33 cellular contexts compared by ENCODE assay signal in genomic region chr16:79045191-79045590, GRCh38.
"Had no signal": no experiment of that assay in that cellular context is flagged by ENCODE, and none has a peak within 500 bp of the region (broad histone marks: within the 10 kb centered on the region; RNA-seq: fewer than 3 reads in every experiment).

No MANE protein-coding gene starts in this region.

- H3K36me3 Mint-ChIP-seq: activated CD8-positive, alpha-beta memory T cell treated with anti-CD3 and anti-CD28 coated beads, Interleukin-2, amount 10 ng/mL, durations not matched to agents 7 days and 5 days; activated naive CD4-positive, alpha-beta T cell treated with anti-CD3 and anti-CD28 coated beads, Interleukin-2, amount 10 ng/mL, durations not matched to agents 7 days and 5 days; activated naive CD4-positive, alpha-beta T cell treated with anti-CD3 and anti-CD28 coated beads, Interleukin-2, amount 50 U/mL, for 24 hours; activated naive CD8-positive, alpha-beta T cell; activated naive CD8-positive, alpha-beta T cell treated with anti-CD3 and anti-CD28 coated beads, Interleukin-2, amount 10 ng/mL, durations not matched to agents 7 days and 5 days; brain had no signal

- H3K27ac ChIP-seq: ascending aorta, cardiac muscle cell, VCaP had no signal

- H3K9me3 ChIP-seq: ascending aorta had no signal

- H3K27me3 ChIP-seq: ascending aorta, cardiac muscle cell had no signal

- H3K4me3 ChIP-seq: ascending aorta, cardiac muscle cell had no signal

- H3K36me3 ChIP-seq: ascending aorta, cardiac muscle cell had no signal

- H3K27ac Mint-ChIP-seq: activated B cell treated with CpG ODN at 0.5 μM for 24 hours; activated CD4-positive, alpha-beta T cell treated with anti-CD3 and anti-CD28 coated beads, Interleukin-2, amount 10 ng/mL, durations not matched to agents 7 days and 5 days; activated CD8-positive, alpha-beta memory T cell treated with anti-CD3 and anti-CD28 coated beads, Interleukin-2, amount 10 ng/mL, durations not matched to agents 7 days and 5 days; activated CD8-positive, alpha-beta T cell treated with anti-CD3 and anti-CD28 coated beads, Interleukin-2, amount 10 ng/mL, durations not matched to agents 7 days and 5 days; activated naive CD4-positive, alpha-beta T cell treated with anti-CD3 and anti-CD28 coated beads, Interleukin-2, amount 10 ng/mL, durations not matched to agents 7 days and 5 days; activated naive CD4-positive, alpha-beta T cell treated with anti-CD3 and anti-CD28 coated beads, Interleukin-2, amount 50 U/mL, for 24 hours; activated naive CD8-positive, alpha-beta T cell; activated naive CD8-positive, alpha-beta T cell treated with anti-CD3 and anti-CD28 coated beads, Interleukin-2, amount 10 ng/mL, durations not matched to agents 7 days and 5 days; activated naive CD8-positive, alpha-beta T cell treated with anti-CD3 and anti-CD28 coated beads, Interleukin-2, amount 50 U/mL, for 24 hours; activated T-cell treated with anti-CD3 and anti-CD28 coated beads, Interleukin-2, amount 50 U/mL, for 24 hours; activated T-helper 2 cell treated with anti-CD3 and anti-CD28 coated beads, Interferon-gamma antibody, Interleukin-2, Interleukin-4, amounts not matched to agents 10 μg/mL and 5 μg/mL and 100 μg/mL, durations not matched to agents 14 hours and 24 hours and 36 hours; brain; T-helper 1 cell treated with Interleukin-12 subunit alpha and Interleukin-12 subunit beta and Interleukin-4 antibody, amounts not matched to agents 30 μg/mL and 1 μg/mL, for 36 hours; T-helper 2 cell treated with Interferon-gamma antibody and Interleukin-4, amounts not matched to agents 5 μg/mL and 100 μg/mL, for 36 hours had no signal

- H3K4me3 Mint-ChIP-seq: activated B cell treated with CpG ODN at 0.5 μM for 24 hours; activated CD4-positive, alpha-beta T cell treated with anti-CD3 and anti-CD28 coated beads, Interleukin-2, amount 10 ng/mL, durations not matched to agents 7 days and 5 days; activated CD8-positive, alpha-beta memory T cell treated with anti-CD3 and anti-CD28 coated beads, Interleukin-2, amount 10 ng/mL, durations not matched to agents 7 days and 5 days; activated CD8-positive, alpha-beta T cell treated with anti-CD3 and anti-CD28 coated beads, Interleukin-2, amount 10 ng/mL, durations not matched to agents 7 days and 5 days; activated naive CD4-positive, alpha-beta T cell treated with anti-CD3 and anti-CD28 coated beads, Interleukin-2, amount 10 ng/mL, durations not matched to agents 7 days and 5 days; activated naive CD4-positive, alpha-beta T cell treated with anti-CD3 and anti-CD28 coated beads, Interleukin-2, amount 50 U/mL, for 24 hours; activated naive CD8-positive, alpha-beta T cell; activated naive CD8-positive, alpha-beta T cell treated with anti-CD3 and anti-CD28 coated beads, Interleukin-2, amount 10 ng/mL, durations not matched to agents 7 days and 5 days; activated naive CD8-positive, alpha-beta T cell treated with anti-CD3 and anti-CD28 coated beads, Interleukin-2, amount 50 U/mL, for 24 hours; activated T-cell treated with anti-CD3 and anti-CD28 coated beads, Interleukin-2, amount 50 U/mL, for 24 hours; brain; central memory CD8-positive, alpha-beta T cell; T-helper 1 cell treated with Interleukin-12 subunit alpha and Interleukin-12 subunit beta and Interleukin-4 antibody, amounts not matched to agents 30 μg/mL and 1 μg/mL, for 36 hours; T-helper 2 cell treated with Interferon-gamma antibody and Interleukin-4, amounts not matched to agents 5 μg/mL and 100 μg/mL, for 36 hours had no signal

- DNase-seq: activated B cell treated with CpG ODN at 0.5 μM for 24 hours; activated CD4-positive, alpha-beta T cell treated with anti-CD3 and anti-CD28 coated beads for 48 hours; activated CD4-positive, alpha-beta T cell treated with anti-CD3 and anti-CD28 coated beads, Interleukin-2, amount 10 ng/mL, durations not matched to agents 7 days and 5 days; activated CD4-positive, alpha-beta T cell treated with anti-CD3 and anti-CD28 coated beads, Interleukin-2, amount 50 U/mL, for 48 hours; activated CD4-positive, CD25-positive, alpha-beta regulatory T cell treated with anti-CD3 and anti-CD28 coated beads, Interleukin-2, amount 50 U/mL, for 72 hours; activated CD8-positive, alpha-beta memory T cell treated with anti-CD3 and anti-CD28 coated beads for 24 hours; activated CD8-positive, alpha-beta memory T cell treated with anti-CD3 and anti-CD28 coated beads, Interleukin-2, amount 10 ng/mL, durations not matched to agents 7 days and 5 days; activated CD8-positive, alpha-beta memory T cell treated with anti-CD3 and anti-CD28 coated beads, Interleukin-2, amount 50 U/mL, for 48 hours; activated CD8-positive, alpha-beta T cell treated with anti-CD3 and anti-CD28 coated beads, Interleukin-2, amount 10 ng/mL, durations not matched to agents 7 days and 5 days; activated effector memory CD4-positive, alpha-beta T cell treated with Interleukin-2 at 50 U/mL for 16 hours; activated gamma-delta T cell; activated naive CD4-positive, alpha-beta T cell treated with anti-CD3 and anti-CD28 coated beads, Interleukin-2, amount 10 ng/mL, durations not matched to agents 7 days and 5 days; activated naive CD4-positive, alpha-beta T cell treated with Interleukin-2 at 50 U/mL for 16 hours; activated naive CD8-positive, alpha-beta T cell treated with anti-CD3 and anti-CD28 coated beads, Interleukin-2, amount 10 ng/mL, durations not matched to agents 7 days and 5 days; activated naive CD8-positive, alpha-beta T cell treated with anti-CD3 and anti-CD28 coated beads, Interleukin-2, amount 50 U/mL, for 24 hours; activated T-cell treated with anti-CD3 and anti-CD28 coated beads, Interleukin-2, amount 50 U/mL, for 24 hours; activated T-cell treated with anti-CD3 and anti-CD28 coated beads, Interleukin-2, amount 50 U/mL, for 48 hours; amygdala; anterior cingulate cortex; SW 1271; T-helper 1 cell; T-helper 2 cell; T-helper 9 cell had no signal

- H3K4me1 ChIP-seq: ascending aorta had no signal

- H3K9me3 Mint-ChIP-seq: activated B cell treated with CpG ODN at 0.5 μM for 24 hours; activated naive CD4-positive, alpha-beta T cell treated with anti-CD3 and anti-CD28 coated beads, Interleukin-2, amount 10 ng/mL, durations not matched to agents 7 days and 5 days; activated naive CD4-positive, alpha-beta T cell treated with anti-CD3 and anti-CD28 coated beads, Interleukin-2, amount 50 U/mL, for 24 hours; activated naive CD8-positive, alpha-beta T cell treated with anti-CD3 and anti-CD28 coated beads, Interleukin-2, amount 10 ng/mL, durations not matched to agents 7 days and 5 days; activated naive CD8-positive, alpha-beta T cell treated with anti-CD3 and anti-CD28 coated beads, Interleukin-2, amount 50 U/mL, for 24 hours; activated T-cell treated with anti-CD3 and anti-CD28 coated beads, Interleukin-2, amount 50 U/mL, for 24 hours; activated T-helper 2 cell treated with anti-CD3 and anti-CD28 coated beads, Interferon-gamma antibody, Interleukin-2, Interleukin-4, amounts not matched to agents 10 μg/mL and 5 μg/mL and 100 μg/mL, durations not matched to agents 14 hours and 24 hours and 36 hours; brain; central memory CD8-positive, alpha-beta T cell; T-helper 1 cell treated with Interleukin-12 subunit alpha and Interleukin-12 subunit beta and Interleukin-4 antibody, amounts not matched to agents 30 μg/mL and 1 μg/mL, for 36 hours; T-helper 2 cell treated with Interferon-gamma antibody and Interleukin-4, amounts not matched to agents 5 μg/mL and 100 μg/mL, for 36 hours had no signal

- H3K4me1 Mint-ChIP-seq: activated B cell treated with CpG ODN at 0.5 μM for 24 hours, brain had no signal

- H3K27me3 Mint-ChIP-seq: activated B cell treated with CpG ODN at 0.5 μM for 24 hours; activated CD4-positive, alpha-beta T cell treated with anti-CD3 and anti-CD28 coated beads, Interleukin-2, amount 10 ng/mL, durations not matched to agents 7 days and 5 days; activated CD8-positive, alpha-beta memory T cell treated with anti-CD3 and anti-CD28 coated beads, Interleukin-2, amount 10 ng/mL, durations not matched to agents 7 days and 5 days; activated naive CD4-positive, alpha-beta T cell treated with anti-CD3 and anti-CD28 coated beads, Interleukin-2, amount 10 ng/mL, durations not matched to agents 7 days and 5 days; activated naive CD4-positive, alpha-beta T cell treated with anti-CD3 and anti-CD28 coated beads, Interleukin-2, amount 50 U/mL, for 24 hours; activated naive CD8-positive, alpha-beta T cell; activated naive CD8-positive, alpha-beta T cell treated with anti-CD3 and anti-CD28 coated beads, Interleukin-2, amount 10 ng/mL, durations not matched to agents 7 days and 5 days; activated naive CD8-positive, alpha-beta T cell treated with anti-CD3 and anti-CD28 coated beads, Interleukin-2, amount 50 U/mL, for 24 hours; activated T-cell treated with anti-CD3 and anti-CD28 coated beads, Interleukin-2, amount 50 U/mL, for 24 hours; brain; central memory CD8-positive, alpha-beta T cell had no signal
